ENCODE assay signal across 25 cellular contexts in genomic region chr14:62696969-62697328, GRCh38.
"Had no signal": no experiment of that assay in that cellular context is flagged by ENCODE, and none has a peak within 500 bp of the region (broad histone marks: within the 10 kb centered on the region; RNA-seq: fewer than 3 reads in every experiment).

No MANE protein-coding gene starts in this region.

- H3K36me3 Mint-ChIP-seq: mesothelial cell of epicardium; natural killer cell; stimulated activated naive B cell treated with anti-CD40 and anti-IgM and Interleukin-4, amounts not matched to agents 10 μg/mL and 1 μg/mL and 100 μg/mL, for 72 hours had no signal

- ATAC-seq: natural killer cell; pancreas; sciatic nerve; stimulated activated naive B cell treated with anti-CD40 and anti-IgM and Interleukin-4, amounts not matched to agents 10 μg/mL and 1 μg/mL and 100 μg/mL, for 72 hours; stimulated activated naive CD8-positive, alpha-beta T cell treated with anti-CD3 and anti-CD28 coated beads, Interleukin-15, amount 100 ng/mL, for 72 hours; upper lobe of right lung had no signal

- H3K4me3 Mint-ChIP-seq: mesothelial cell of epicardium; natural killer cell; stimulated activated naive B cell treated with anti-CD40 and anti-IgM and Interleukin-4, amounts not matched to agents 10 μg/mL and 1 μg/mL and 100 μg/mL, for 72 hours; stimulated activated naive CD8-positive, alpha-beta T cell treated with anti-CD3 and anti-CD28 coated beads, Interleukin-15, amount 100 ng/mL, for 72 hours had no signal

- H3K9me3 ChIP-seq: pancreas, prostate gland, spleen, testis, tibial nerve, upper lobe of right lung, vagina had no signal

- H3K4me3 ChIP-seq: coronary artery, pancreas, prostate gland, spleen, testis, tibial nerve, upper lobe of right lung, vagina had no signal

- H3K9me3 Mint-ChIP-seq: mesothelial cell of epicardium, neural crest cell had no signal

- H3K4me1 Mint-ChIP-seq: natural killer cell; stimulated activated naive B cell treated with anti-CD40 and anti-IgM and Interleukin-4, amounts not matched to agents 10 μg/mL and 1 μg/mL and 100 μg/mL, for 72 hours; stimulated activated naive CD8-positive, alpha-beta T cell treated with anti-CD3 and anti-CD28 coated beads, Interleukin-15, amount 100 ng/mL, for 72 hours had no signal

- H3K36me3 ChIP-seq: pancreas, prostate gland, spleen, tibial nerve, upper lobe of right lung, vagina had no signal

- H3K27ac ChIP-seq: coronary artery, pancreas, prostate gland, spleen, testis, tibial nerve, upper lobe of right lung, vagina had no signal

- H3K27me3 ChIP-seq: pancreas, spleen, testis, tibial nerve, upper lobe of right lung, vagina had no signal

- H3K27ac Mint-ChIP-seq: mesothelial cell of epicardium; natural killer cell; stimulated activated naive B cell treated with anti-CD40 and anti-IgM and Interleukin-4, amounts not matched to agents 10 μg/mL and 1 μg/mL and 100 μg/mL, for 72 hours; stimulated activated naive CD8-positive, alpha-beta T cell treated with anti-CD3 and anti-CD28 coated beads, Interleukin-15, amount 100 ng/mL, for 72 hours had no signal

- H3K4me1 ChIP-seq: spleen, testis, tibial nerve, upper lobe of right lung had no signal

- DNase-seq: effector CD4-positive, alpha-beta T cell; foreskin melanocyte; head of caudate nucleus; hippocampal formation; islet precursor cell; mammary epithelial cell; natural killer cell; occipital lobe; pancreas; retina; spleen; stimulated activated CD4-positive, alpha-beta T cell treated with anti-CD3 and anti-CD28 coated beads, Interleukin-15, amount 100 ng/mL, for 24 hours; stimulated activated CD4-positive, alpha-beta T cell treated with anti-CD3 and anti-CD28 coated beads, Interleukin-1b, Interleukin-23, amount 100 ng/mL, for 48 hours; stimulated activated CD4-positive, alpha-beta T cell treated with anti-CD3 and anti-CD28 coated beads, Interleukin-4, amount 100 ng/mL, for 24 hours; stimulated activated naive B cell treated with anti-CD40 and anti-IgM and Interleukin-4, amounts not matched to agents 10 μg/mL and 1 μg/mL and 100 μg/mL, for 72 hours; stimulated activated naive CD8-positive, alpha-beta T cell treated with anti-CD3 and anti-CD28 coated beads, Interleukin-15, amount 100 ng/mL, for 72 hours; testis; upper lobe of right lung had no signal

- H3K27me3 Mint-ChIP-seq: stimulated activated naive B cell treated with anti-CD40 and anti-IgM and Interleukin-4, amounts not matched to agents 10 μg/mL and 1 μg/mL and 100 μg/mL, for 72 hours; stimulated activated naive CD8-positive, alpha-beta T cell treated with anti-CD3 and anti-CD28 coated beads, Interleukin-15, amount 100 ng/mL, for 72 hours had no signal
